ENCODE assay signal across 18 cellular contexts in genomic region chr10:102837230-102837721, GRCh38. TPM values are rescaled to one million over a fixed set of nuclear protein-coding genes. Genes with fewer than 3 reads are reported as not detected.
A peak's percentile ranks its signal among the peaks of the same experiment; 100 is the strongest.
DNase-seq lines count a peak whose midpoint lies in the region; ATAC-seq and TF ChIP-seq lines count a peak whose summit lies in the region.
"Had no signal": no experiment of that assay in that cellular context is flagged by ENCODE, and none has a peak within 500 bp of the region (broad histone marks: within the 10 kb centered on the region; RNA-seq: fewer than 3 reads in every experiment).

A gene with protein sequence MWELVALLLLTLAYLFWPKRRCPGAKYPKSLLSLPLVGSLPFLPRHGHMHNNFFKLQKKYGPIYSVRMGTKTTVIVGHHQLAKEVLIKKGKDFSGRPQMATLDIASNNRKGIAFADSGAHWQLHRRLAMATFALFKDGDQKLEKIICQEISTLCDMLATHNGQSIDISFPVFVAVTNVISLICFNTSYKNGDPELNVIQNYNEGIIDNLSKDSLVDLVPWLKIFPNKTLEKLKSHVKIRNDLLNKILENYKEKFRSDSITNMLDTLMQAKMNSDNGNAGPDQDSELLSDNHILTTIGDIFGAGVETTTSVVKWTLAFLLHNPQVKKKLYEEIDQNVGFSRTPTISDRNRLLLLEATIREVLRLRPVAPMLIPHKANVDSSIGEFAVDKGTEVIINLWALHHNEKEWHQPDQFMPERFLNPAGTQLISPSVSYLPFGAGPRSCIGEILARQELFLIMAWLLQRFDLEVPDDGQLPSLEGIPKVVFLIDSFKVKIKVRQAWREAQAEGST (minus strand): TSS chr10:102837413. CDS start chr10:102837361, 52 bp downstream.

- no peak for TF ChIP-seq POLR2A in right lobe of liver (IDR thresholded peaks at IDR 0.05)

- H3K36me3 ChIP-seq in A673 (ENCODE audit: insufficient read depth, low read length, poor library complexity, severe bottlenecking) (no peaks in the 10 kb centered on the region), right lobe of liver (no peaks in the 10 kb centered on the region), GM23248 (ENCODE audit: low read depth) (no peaks in the 10 kb centered on the region)

- H3K9ac ChIP-seq in GM23248 = no peak within 1 kb of the TSS

- no peak within 1 kb of the TSS for H3K27ac ChIP-seq in A673 (ENCODE audit: low read depth, low read length, poor library complexity, severe bottlenecking)
- H3K27ac ChIP-seq in right lobe of liver = no peak within 1 kb of the TSS
- no peak within 1 kb of the TSS for H3K27ac ChIP-seq in GM23248
- H3K27ac ChIP-seq: coronary artery had no signal

- H3K9me3 ChIP-seq in A673 (ENCODE audit: low read depth, low read length, poor library complexity, severe bottlenecking) (no peaks in the 10 kb centered on the region), right lobe of liver (no peaks in the 10 kb centered on the region), GM23248 (ENCODE audit: low read depth) (no peaks in the 10 kb centered on the region)

- ATAC-seq in right lobe of liver (peak in 3 of 4 donors; percentile 22 to 65 (median 49)), GM19035 (IDR thresholded peaks at IDR 0.05; ENCODE audit: unreplicated experiment) (no peak)
- ATAC-seq: activated CD8-positive, alpha-beta T cell treated with anti-CD3 and anti-CD28 coated beads, Interleukin-2, amount 10 ng/mL, durations not matched to agents 7 days and 5 days; activated T-helper 17 cell treated with anti-CD3 and anti-CD28 coated beads, Interleukin-2, amount 50 U/mL, for 72 hours; PC-3 had no signal

- H3K27me3 ChIP-seq in A673 (replicated peaks; ENCODE audit: insufficient read depth, low read depth, low read length, poor library complexity) (no peaks in the 10 kb centered on the region), right lobe of liver (no peaks in the 10 kb centered on the region), GM23248 (replicated peaks; ENCODE audit: insufficient read depth) (peaks cover 10% of the 10 kb centered on the region; the same call in 1 of the 2 replicates)

- TF ChIP-seq CTCF in A673 (conservative IDR thresholded peaks at IDR 0.05; ENCODE audit: low read depth, low read length) (no peak), right lobe of liver (IDR thresholded peaks at IDR 0.05) (no peak)

- POLR2A ChIA-PET in A673 (lab: Charles Lee; ENCODE audit: low non-redundant PET) = no interaction called here

- CTCF ChIA-PET in A673 (lab: Charles Lee) = interaction anchor here (0.9 to 3.4 kb wide), 2 partner anchors 64 to 94 kb away, joined by 3 to 30 read pairs; partner anchors contain the start of gene WBP1L

- WGBS in right lobe of liver (ENCODE audit: insufficient coverage, low coverage, low lambda C conversion rate, missing lambda C conversion rate) = 60% methylated on average over 3 of the region's 5 CpGs
- WGBS in GM23248 (ENCODE audit: low coverage in 1 of 2, low lambda C conversion rate in 2 of 2, missing lambda C conversion rate in 2 of 2), 2 experiments = 49 to 59% methylated on average over 5 of the region's 5 CpGs

- intact Hi-C loops in A673 (cut with micrococcal nuclease; ENCODE audit: unreplicated experiment) (loop anchor here (5.0 kb wide), 2 partner anchors 405 to 645 kb away; no protein-coding TSS in a partner anchor), right lobe of liver (cut with DNase I) (loop anchor here in 1 of 2 donors (10.0 kb wide), 1 partner anchor 238 kb away; no protein-coding TSS in a partner anchor)

- no peaks in the 10 kb centered on the region for H3F3A ChIP-seq in GM23248 (ENCODE audit: insufficient read depth)

- H3K4me3 ChIP-seq in A673 (ENCODE audit: low read depth, low read length, poor library complexity, severe bottlenecking) (no peak within 1 kb of the TSS), right lobe of liver (no peak within 1 kb of the TSS), GM23248 (no peak within 1 kb of the TSS)
- H3K4me3 ChIP-seq: coronary artery had no signal

- no TSS peak for BruUV-seq in A673 (replicated peaks; lab: Mats Ljungman, UMichigan)

- H3K4me2 ChIP-seq in GM23248 (ENCODE audit: unreplicated experiment) = no peak within 1 kb of the TSS

- H3K79me2 ChIP-seq in GM23248 (ENCODE audit: insufficient read depth) = no peaks in the 10 kb centered on the region

- H3K9me2 ChIP-seq in GM23248 (ENCODE audit: insufficient read depth) = no peaks in the 10 kb centered on the region

- H3K4me1 ChIP-seq in A673 (ENCODE audit: insufficient read depth, low read length, poor library complexity, severe bottlenecking) (no peaks in the 10 kb centered on the region), right lobe of liver (peaks cover 0 to 21% (median 5%) of the 10 kb centered on the region in 4 donors), GM23248 (ENCODE audit: insufficient read depth) (no peaks in the 10 kb centered on the region)

- peak; percentile 28 for DNase-seq in A673 (ENCODE audit: low spot score)
- DNase-seq in M059J (ENCODE audit: low read depth) = peak; percentile 16
- peak; percentile 91 for DNase-seq in amniotic epithelial cell (ENCODE audit: low read depth)
- DNase-seq in right lobe of liver = no peak
- no peak for DNase-seq in GM23248
- DNase-seq in GF-D8 (lab: John Stamatoyannopoulos, UW) = no peak
- no peak for DNase-seq in hypothalamus (lab: John Stamatoyannopoulos, UW)
- DNase-seq: activated CD8-positive, alpha-beta T cell treated with anti-CD3 and anti-CD28 coated beads, Interleukin-2, amount 10 ng/mL, durations not matched to agents 7 days and 5 days; anterior cingulate cortex; glutamatergic neuron; NCI-H526 treated with DMSO at 0.1 percent for 48 hours; PC-3 had no signal

- H4K20me1 ChIP-seq in GM23248 (ENCODE audit: insufficient read depth) = no peaks in the 10 kb centered on the region

- in situ Hi-C loops in GM23248 (cut with MboI) = no loop called here

- H2AFZ ChIP-seq in GM23248 = no peak within 1 kb of the TSS

RNA-seq across cellular contexts. Expression of the gene that starts here (rescaled TPM):
- total RNA-seq in A673 (2021) = not detected in 2 replicates
- total RNA-seq in M059J (2014; rRNA removed; shearing (Covaris generic)) = not detected in 2 replicates
- 1 to 10 TPM in 4 of 6 experiments, under 1 TPM in 2; 0.61 to 4.2 (median 1.5) TPM for total RNA-seq in right lobe of liver
- not detected in 2 replicates for total RNA-seq in GM23248 (2014; rRNA removed; shearing (Covaris generic))
- not detected in 2 replicates for polyA plus RNA-seq in GM23248 (2016; fragmentation: Nextera tagmentation; extraction: Ambion mirVana)
- total RNA-seq: activated CD8-positive, alpha-beta T cell treated with anti-CD3 and anti-CD28 coated beads, Interleukin-2, amount 10 ng/mL, durations not matched to agents 7 days and 5 days; activated T-helper 17 cell treated with anti-CD3 and anti-CD28 coated beads, Interleukin-2, amount 50 U/mL, for 72 hours; myocyte; PC-3; pulmonary artery endothelial cell had no signal
- polyA plus RNA-seq: keratinocyte had no signal

Comparison
In these comparisons a context has a peak if more than half of its experiments do, and no peak if none do; other contexts are left out.
1. Peak in DNase-seq in A673; RNA of the gene not detected or under 1 TPM.
2. Peak in DNase-seq in M059J; RNA of the gene not detected or under 1 TPM.